Comparison of ENCODE assay signal across 9 cellular contexts in the genomic region with DNA sequence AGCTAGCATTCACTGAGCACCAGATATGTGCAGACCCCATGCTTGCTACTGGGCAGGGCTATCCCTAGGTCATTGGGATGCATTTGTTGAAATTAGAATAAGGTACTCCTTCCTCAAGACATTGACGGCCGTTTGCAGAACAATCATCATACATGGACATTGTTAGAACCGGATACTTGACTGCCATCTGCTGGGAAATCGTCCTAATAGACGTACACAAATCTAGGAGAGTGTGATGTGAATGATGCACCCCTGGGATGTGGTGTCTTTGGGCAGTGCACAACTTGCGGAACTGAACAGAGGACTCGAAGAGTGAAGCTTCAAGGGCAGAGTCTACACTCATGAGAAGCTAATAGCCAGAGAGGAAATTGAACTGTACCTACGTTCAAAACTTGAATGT. TPM values are rescaled to one million over a fixed set of nuclear protein-coding genes. Genes with fewer than 3 reads are reported as not detected.
DNase-seq lines count a peak whose midpoint lies in the region; ATAC-seq, FAIRE-seq and TF ChIP-seq lines count a peak whose summit lies in the region.
"Had no signal": no experiment of that assay in that cellular context is flagged by ENCODE, and none has a peak within 500 bp of the region (broad histone marks: within the 10 kb centered on the region; RNA-seq: fewer than 3 reads in every experiment).

No MANE protein-coding gene starts in this region.

- no peaks in the 10 kb centered on the region for H3K4me1 ChIP-seq in kidney (ENCODE audit: control insufficient read depth in 1 of 2, insufficient read depth in 1 of 2, low read depth in 1 of 2, low read length in 2 of 2)
- no peaks in the 10 kb centered on the region for H3K4me1 ChIP-seq in naive thymus-derived CD4-positive, alpha-beta T cell (ENCODE audit: control insufficient read depth in 2 of 2, insufficient read depth in 2 of 2, low read length in 2 of 2)
- H3K4me1 ChIP-seq: Peyer's patch had no signal

- no peak overlapping the region for H3K9ac ChIP-seq in kidney (ENCODE audit: low read length in 2 of 2)

- CTCF ChIA-PET in naive thymus-derived CD4-positive, alpha-beta T cell (lab: Charles Lee), result no interaction called here

- peaks cover 0 to 4% (median 0%) of the 10 kb centered on the region in 5 donors for H3K36me3 Mint-ChIP-seq in naive thymus-derived CD4-positive, alpha-beta T cell

- no peak overlapping the region for H3K4me3 ChIP-seq in kidney (ENCODE audit: low read length in 2 of 2)
- no peak overlapping the region for H3K4me3 ChIP-seq in naive thymus-derived CD4-positive, alpha-beta T cell (ENCODE audit: low read length)
- H3K4me3 ChIP-seq: Peyer's patch had no signal

- DNase-seq in Caki2 (ENCODE audit: low read depth), result peak; percentile 46
- DNase-seq in HCEC 1CT, result peak; percentile 14
- peak; percentile 75 for DNase-seq in RKO (ENCODE audit: low spot score)
- peak; percentile 33 for DNase-seq in fibroblast of gingiva (ENCODE audit: low read depth)
- no peak for DNase-seq in stimulated activated naive CD4-positive, alpha-beta T cell treated with Interleukin-2 at 50 U/mL for 16 hours (lab: John Stamatoyannopoulos, UW)
- no peak for DNase-seq in kidney
- no peak for DNase-seq in naive thymus-derived CD4-positive, alpha-beta T cell

- H3K36me3 ChIP-seq in kidney (ENCODE audit: control insufficient read depth in 1 of 2, insufficient read depth in 2 of 2, low read length in 2 of 2), result no peaks in the 10 kb centered on the region
- H3K36me3 ChIP-seq in naive thymus-derived CD4-positive, alpha-beta T cell (ENCODE audit: control insufficient read depth in 2 of 3, insufficient read depth in 3 of 3, low read length in 3 of 3), result no peaks in the 10 kb centered on the region
- H3K36me3 ChIP-seq: Peyer's patch had no signal

- no peak overlapping the region for H3K27ac Mint-ChIP-seq in naive thymus-derived CD4-positive, alpha-beta T cell

- no peak overlapping the region for H3K4me3 Mint-ChIP-seq in naive thymus-derived CD4-positive, alpha-beta T cell

- H3K9me3 ChIP-seq in kidney (ENCODE audit: control insufficient read depth in 1 of 2, low read length in 2 of 2), result no peaks in the 10 kb centered on the region
- H3K9me3 ChIP-seq in naive thymus-derived CD4-positive, alpha-beta T cell (ENCODE audit: control insufficient read depth in 2 of 3, low read length in 3 of 3), result no peaks in the 10 kb centered on the region
- H3K9me3 ChIP-seq: Peyer's patch had no signal

- peaks cover 0 to 9% (median 4%) of the 10 kb centered on the region in 5 donors for H3K27me3 Mint-ChIP-seq in naive thymus-derived CD4-positive, alpha-beta T cell

- intact Hi-C loops in kidney (cut with DNase I), result loop anchor here (10.0 kb wide), 2 partner anchors 313 to 543 kb away; no protein-coding TSS in a partner anchor
- intact Hi-C loops in naive thymus-derived CD4-positive, alpha-beta T cell (cut with micrococcal nuclease), result loop anchor here in 1 of 2 donors (1.0 kb wide), 1 partner anchor 316 kb away; no protein-coding TSS in a partner anchor

- in situ Hi-C loops in Caki2 (cut with HindIII; ENCODE audit: low pct_unique_long_range_greater_than_20kb, low sequenced_read_pairs), result no loop called here

- H3K4me1 Mint-ChIP-seq in naive thymus-derived CD4-positive, alpha-beta T cell, result peaks cover 0 to 15% (median 3%) of the 10 kb centered on the region in 7 donors

- no peak overlapping the region for H3K27ac ChIP-seq in kidney (ENCODE audit: low read depth in 2 of 2, low read length in 2 of 2)
- no peak overlapping the region for H3K27ac ChIP-seq in naive thymus-derived CD4-positive, alpha-beta T cell (ENCODE audit: low read depth, low read length)
- H3K27ac ChIP-seq: Peyer's patch had no signal

- no peaks in the 10 kb centered on the region for H3K9me3 Mint-ChIP-seq in naive thymus-derived CD4-positive, alpha-beta T cell

- POLR2A ChIA-PET in naive thymus-derived CD4-positive, alpha-beta T cell (lab: Charles Lee), result no interaction called here

- FAIRE-seq in kidney (lab: Jason Lieb, UNC), result no peak

- TF ChIP-seq CTCF in kidney (IDR thresholded peaks at IDR 0.05; ENCODE audit: borderline replicate concordance, extremely low read depth, insufficient read depth), result no peak

- ATAC-seq in naive thymus-derived CD4-positive, alpha-beta T cell, result no peak
- no peak for ATAC-seq in HG02840 (IDR thresholded peaks at IDR 0.05; ENCODE audit: low FRiP score, unreplicated experiment)

- H3K27me3 ChIP-seq in naive thymus-derived CD4-positive, alpha-beta T cell (ENCODE audit: control insufficient read depth in 2 of 2, insufficient read depth in 2 of 2, low read length in 2 of 2), result no peaks in the 10 kb centered on the region
- H3K27me3 ChIP-seq: Peyer's patch had no signal

RNA-seq across cellular contexts. Expression of gene MYO18B, which starts 35.9 kb away (rescaled TPM):
- not detected in 2 replicates for total RNA-seq in Caki2 (2014; rRNA removed; shearing (Covaris generic); ENCODE audit: low replicate concordance)
- total RNA-seq in kidney, result 0.41 TPM
- 0.19 TPM for polyA plus RNA-seq in kidney (ENCODE audit: insufficient read depth, low read depth, low replicate concordance)
- under 1 TPM; 0.22 to 0.97 (median 0.42) TPM for total RNA-seq in naive thymus-derived CD4-positive, alpha-beta T cell
- not detected for polyA plus RNA-seq in naive thymus-derived CD4-positive, alpha-beta T cell

Comparison
In these comparisons a context has a peak if more than half of its experiments do, and no peak if none do; other contexts are left out.
1. DNase-seq: peak in Caki2 (single experiment), HCEC 1CT (single experiment), RKO (single experiment) and fibroblast of gingiva (single experiment); none in stimulated activated naive CD4-positive, alpha-beta T cell treated with Interleukin-2 at 50 U/mL for 16 hours (single experiment), kidney (single experiment) and naive thymus-derived CD4-positive, alpha-beta T cell (0 of 9).